ENCODE assay signal across 10 cellular contexts in the genomic region with DNA sequence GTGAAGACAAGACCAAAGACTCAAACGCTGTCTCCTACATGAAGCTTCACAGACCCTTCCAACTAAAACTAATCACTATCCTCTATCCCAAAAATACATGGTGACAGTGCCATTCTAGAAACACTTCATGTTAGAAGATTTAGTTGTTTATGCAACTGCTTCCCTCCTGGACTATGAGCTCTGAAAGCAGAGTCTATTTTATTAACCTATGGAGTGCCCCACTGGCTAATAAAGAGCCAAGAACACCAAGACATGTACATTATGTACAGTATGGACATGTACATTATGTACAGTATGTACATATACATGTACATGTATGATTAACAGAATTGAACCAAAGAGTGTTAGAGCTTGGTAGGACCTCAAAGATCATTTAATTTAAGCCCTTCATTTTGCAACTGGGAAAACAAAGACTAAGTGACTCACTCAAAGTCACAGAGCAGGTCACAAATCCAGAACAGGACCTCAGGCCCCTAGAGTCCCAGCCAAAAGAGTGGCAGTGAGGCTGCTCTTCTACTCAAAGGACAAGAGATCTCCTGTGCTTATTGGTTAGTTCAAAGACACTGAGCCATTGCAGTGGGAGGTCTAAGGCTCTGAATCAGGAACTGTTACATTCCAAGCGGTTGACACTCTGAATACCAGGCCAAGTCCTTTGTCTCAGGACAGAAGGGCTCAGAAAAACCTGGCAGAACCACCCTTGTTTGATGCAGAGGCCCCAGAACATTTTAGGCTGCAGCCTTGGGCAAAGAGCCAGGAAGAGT.
DNase-seq lines count a peak whose midpoint lies in the region; ATAC-seq, FAIRE-seq and TF ChIP-seq lines count a peak whose summit lies in the region.
"Had no signal": no experiment of that assay in that cellular context is flagged by ENCODE, and none has a peak within 500 bp of the region (broad histone marks: within the 10 kb centered on the region; RNA-seq: fewer than 3 reads in every experiment).

No MANE protein-coding gene starts in this region.

- H3K79me1 ChIP-seq in H1 (ENCODE audit: low read depth, low read length), result peaks cover 3% of the 10 kb centered on the region; the same call in 1 of the 2 replicates

- H3K14ac ChIP-seq in H1 (ENCODE audit: insufficient read length), result no peak overlapping the region

- TF ChIP-seq CTCF in AG04449 (IDR thresholded peaks at IDR 0.05; ENCODE audit: insufficient read depth, low read length, missing control alignments), result no peak
- TF ChIP-seq CTCF in H1 (IDR thresholded peaks at IDR 0.05; ENCODE audit: control extremely low read depth in 1 of 3, insufficient read depth in 1 of 3, low read depth in 1 of 3, low read length in 3 of 3), result no peak
- TF ChIP-seq CTCF in left lung (IDR thresholded peaks at IDR 0.05), result no peak

- H2BK5ac ChIP-seq in H1 (ENCODE audit: low read depth, low read length), result no peak overlapping the region

- H3K79me2 ChIP-seq in H1 (ENCODE audit: control insufficient read depth in 1 of 2, insufficient read depth in 2 of 2, low read length in 2 of 2), result peaks cover 0 to 7% of the 10 kb centered on the region in 2 experiments; a peak in 1 of 4 replicates

- no peak overlapping the region for H2AK5ac ChIP-seq in H1 (ENCODE audit: low read depth, low read length)

- ATAC-seq in left lung, result peak; percentile 52

- no peaks in the 10 kb centered on the region for H4K20me1 ChIP-seq in H1 (replicated peaks in 1 of 2; ENCODE audit: control insufficient read depth in 1 of 2, insufficient read depth in 2 of 2, low read length in 2 of 2)

- no peak overlapping the region for H3K4me3 ChIP-seq in AG04449 (ENCODE audit: low read depth, low read length)
- H3K4me3 ChIP-seq in H1 (ENCODE audit: extremely low read depth in 1 of 4, insufficient read depth in 2 of 4, low read depth in 3 of 4, low read length in 4 of 4), result no peak overlapping the region
- H3K4me3 ChIP-seq in left lung, result no peak overlapping the region

- CTCF ChIA-PET in AG04449 (lab: Yijun Ruan, JAX) (interaction anchor here (1.2 kb wide), 1 partner anchor 14 kb away, joined by 7 read pairs; no protein-coding TSS in a partner anchor), H1 (lab: Charles Lee; ENCODE audit: partially characterized antibody) (interaction anchor here (0.6 to 2.3 kb wide), 3 partner anchors 16 to 165 kb away, joined by 3 to 10 read pairs (median 3); no protein-coding TSS in a partner anchor)

- no peak overlapping the region for H3K4ac ChIP-seq in H1 (replicated peaks; ENCODE audit: insufficient read length, low read depth, low read length)

- H2AFZ ChIP-seq in H1 (ENCODE audit: low read length), result no peak overlapping the region

- no peak overlapping the region for H4K91ac ChIP-seq in H1 (replicated peaks; ENCODE audit: insufficient read length, low read length)

- H3K27me3 ChIP-seq in H1 (replicated peaks in 1 of 4; ENCODE audit: control insufficient read depth in 3 of 4, extremely low read depth in 1 of 4, insufficient read depth in 3 of 4, low read length in 3 of 4), result no peaks in the 10 kb centered on the region
- no peaks in the 10 kb centered on the region for H3K27me3 ChIP-seq in left lung

- no peak for TF ChIP-seq EP300 in H1 (IDR thresholded peaks at IDR 0.05; ENCODE audit: borderline replicate concordance in 1 of 2, low read depth in 2 of 2, low read length in 2 of 2)

- no peak overlapping the region for H2BK120ac ChIP-seq in H1 (replicated peaks; ENCODE audit: low read depth, low read length)

- 0 out of 2 replicates have a peak overlapping the region, but pooled peaks have one; percentile 20 for H2BK12ac ChIP-seq in H1 (ENCODE audit: low read depth, low read length)

- no peak for TF ChIP-seq POLR2A in H1 (IDR thresholded peaks at IDR 0.05; ENCODE audit: control extremely low read depth in 1 of 2, low read depth in 2 of 2, low read length in 2 of 2)

- H4K8ac ChIP-seq in H1 (ENCODE audit: extremely low read depth, insufficient read depth, low read length), result no peak overlapping the region

- DNase-seq in AG04449 (ENCODE audit: low read depth, low spot score) (peak; percentile 21), LoVo (ENCODE audit: low spot score) (peak; percentile 23), H1 (ENCODE audit: low read depth in 1 of 2, low spot score in 2 of 2) (peak; percentile 46), left lung (no peak), NCI-H345 (lab: John Stamatoyannopoulos, UW) (no peak), dedifferentiated amniotic fluid mesenchymal stem cell (ENCODE audit: extremely low spot score) (no peak)
- no peak for DNase-seq in stimulated activated naive CD4-positive, alpha-beta T cell treated with Interleukin-2 at 50 U/mL for 16 hours (lab: John Stamatoyannopoulos, UW)
- DNase-seq in stimulated activated CD4-positive, alpha-beta T cell treated with anti-CD3 and anti-CD28 coated beads, Interleukin-2, amount 100 ng/mL, for 24 hours, result no peak
- DNase-seq: CD4-positive, CD25-positive, alpha-beta regulatory T cell had no signal

- no peak overlapping the region for H3K56ac ChIP-seq in H1 (replicated peaks; ENCODE audit: insufficient read length, low read depth, low read length)

- FAIRE-seq in H1 (lab: Jason Lieb, UNC), result peak; percentile 19
- FAIRE-seq: islet of Langerhans had no signal

- no peak overlapping the region for H3K23ac ChIP-seq in H1 (ENCODE audit: insufficient read length)

- 0 out of 2 replicates have a peak overlapping the region, but pooled peaks have one; percentile 21 for H3K27ac ChIP-seq in H1 (ENCODE audit: low read depth, low read length)
- no peak overlapping the region for H3K27ac ChIP-seq in left lung

- H3K36me3 ChIP-seq in H1 (ENCODE audit: control insufficient read depth in 2 of 4, insufficient read depth in 4 of 4, low read length in 3 of 4), result no peaks in the 10 kb centered on the region
- H3K36me3 ChIP-seq in left lung, result no peaks in the 10 kb centered on the region

- no peak overlapping the region for H3K9ac ChIP-seq in H1 (replicated peaks in 1 of 4; ENCODE audit: extremely low read depth in 1 of 4, low read depth in 3 of 4, low read length in 3 of 4)

- TF ChIP-seq RAD21 in H1 (IDR thresholded peaks at IDR 0.05 in 1 of 2, conservative IDR thresholded peaks at IDR 0.05 in 1 of 2; ENCODE audit: low read depth in 2 of 2, low read length in 2 of 2), result no peak

- H3K4me1 ChIP-seq in H1 (replicated peaks in 1 of 4; ENCODE audit: control insufficient read depth in 3 of 4, insufficient read depth in 4 of 4, low read length in 3 of 4) (peaks cover 0 to 8% (median 3%) of the 10 kb centered on the region in 4 experiments; a peak in 4 of 7 replicates), left lung (peaks cover 0 to 3% of the 10 kb centered on the region in 2 donors)

- 0 out of 2 replicates have a peak overlapping the region, but pooled peaks have one; percentile 68 for H3K18ac ChIP-seq in H1 (ENCODE audit: extremely low read depth, low read length)

- intact Hi-C loops in left lung (cut with DNase I), result no loop called here

- WGBS in H1 (ENCODE audit: extremely low coverage in 1 of 2, insufficient coverage in 1 of 2, insufficient read length in 1 of 2, insufficient replicate concordance in 2 of 2, low coverage in 1 of 2, low lambda C conversion rate in 2 of 2, missing lambda C conversion rate in 1 of 2), 2 experiments, result 75% methylated on average over 2 of the region's 2 CpGs; no CpG with 5 or more reads in 1 of the 2 experiments

- H2BK15ac ChIP-seq in H1 (ENCODE audit: low read length), result no peak overlapping the region

- H3K23me2 ChIP-seq in H1 (ENCODE audit: low read depth, low read length), result no peaks in the 10 kb centered on the region

- no peak overlapping the region for H2BK20ac ChIP-seq in H1 (ENCODE audit: low read length)

- POLR2A ChIA-PET in AG04449 (lab: Yijun Ruan, JAX) (no interaction called here), H1 (lab: Charles Lee; ENCODE audit: partially characterized antibody) (interaction anchor here (0.9 kb wide), 2 partner anchors 104 to 565 kb away, joined by 3 to 4 read pairs; a partner anchor contains a TSS)

- H3K9me3 ChIP-seq in H1 (ENCODE audit: insufficient read depth in 2 of 2, low read depth in 1 of 2, low read length in 1 of 2), result no peaks in the 10 kb centered on the region
- no peaks in the 10 kb centered on the region for H3K9me3 ChIP-seq in left lung

- no peak overlapping the region for H4K5ac ChIP-seq in H1 (ENCODE audit: insufficient read length, low read depth, low read length)

- peak overlapping the region in 1 of 2 experiments; percentile 13; a peak in 1 of 4 replicates for H3K4me2 ChIP-seq in H1 (ENCODE audit: insufficient read depth in 1 of 2, low read depth in 2 of 2, low read length in 2 of 2)

TF ChIP-seq in H1, 55 proteins besides CTCF, POLR2A, EP300 and RAD21:
- TF ChIP-seq SIN3A (conservative IDR thresholded peaks at IDR 0.05 in 1 of 2, IDR thresholded peaks at IDR 0.05 in 1 of 2; ENCODE audit: low read depth in 1 of 2, low read length in 2 of 2), result no peak
- peak; percentile 93 for TF ChIP-seq TEAD4 (IDR thresholded peaks at IDR 0.05; ENCODE audit: low read depth, low read length)
- no peak for TF ChIP-seq ASH2L (IDR thresholded peaks at IDR 0.05; ENCODE audit: low read length)
- 0 out of 2 replicates have a peak, but pooled peaks have one; percentile 51 for TF ChIP-seq YY1 (IDR thresholded peaks at IDR 0.05; ENCODE audit: low read depth, low read length)
- no peak for TF ChIP-seq NANOG (IDR thresholded peaks at IDR 0.05; ENCODE audit: insufficient read depth, low read depth, low read length, poor library complexity, severe bottlenecking)
- TF ChIP-seq RXRA (IDR thresholded peaks at IDR 0.05; ENCODE audit: insufficient read depth, low read depth, low read length), result no peak
- TF ChIP-seq SP1 (IDR thresholded peaks at IDR 0.05; ENCODE audit: low read depth, low read length), result peak; percentile 65; the same call in 1 of the 2 replicates
- no peak for TF ChIP-seq TAF7 (optimal IDR thresholded peaks at IDR 0.05; ENCODE audit: borderline replicate concordance, low read depth, low read length)

Comparison
In these comparisons a context has a peak if more than half of its experiments do, and no peak if none do; other contexts are left out.
1. DNase-seq: peak in AG04449 (single experiment), LoVo (single experiment) and H1 (2 of 2); none in left lung (0 of 2), NCI-H345 (single experiment), stimulated activated naive CD4-positive, alpha-beta T cell treated with Interleukin-2 at 50 U/mL for 16 hours (single experiment), dedifferentiated amniotic fluid mesenchymal stem cell (single experiment) and stimulated activated CD4-positive, alpha-beta T cell treated with anti-CD3 and anti-CD28 coated beads, Interleukin-2, amount 100 ng/mL, for 24 hours (0 of 2).